In the genomic region with DNA sequence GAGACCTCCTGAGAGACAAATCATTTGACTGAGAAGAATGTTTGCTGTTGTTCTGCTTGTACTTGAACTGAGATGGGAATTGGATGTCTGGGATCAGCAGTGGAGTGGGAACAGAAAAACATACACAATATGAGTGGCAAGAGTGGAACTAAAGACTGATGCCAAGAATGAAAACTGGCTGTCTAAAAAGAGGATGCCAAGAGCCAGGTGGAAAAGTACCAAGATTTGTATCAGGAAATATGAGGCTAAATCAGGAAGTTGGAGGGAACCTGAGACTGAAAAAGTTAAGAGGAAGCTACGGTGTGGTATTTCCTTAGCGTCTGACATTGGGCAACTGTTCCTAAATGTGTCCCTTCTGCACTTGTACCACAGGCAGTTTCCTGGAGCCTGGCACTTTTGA, we compare ENCODE assay signal across 27 cellular contexts.
"Had no signal": no experiment of that assay in that cellular context is flagged by ENCODE, and none has a peak within 500 bp of the region (broad histone marks: within the 10 kb centered on the region; RNA-seq: fewer than 3 reads in every experiment).

No MANE protein-coding gene starts in this region.

- DNase-seq: activated CD4-positive, alpha-beta memory T cell treated with anti-CD3 and anti-CD28 coated beads for 36 hours; activated CD4-positive, alpha-beta T cell treated with anti-CD3 and anti-CD28 coated beads, Interleukin-2, amount 10 ng/mL, durations not matched to agents 7 days and 5 days; activated CD4-positive, CD25-positive, alpha-beta regulatory T cell; activated CD8-positive, alpha-beta memory T cell treated with anti-CD3 and anti-CD28 coated beads for 24 hours; activated gamma-delta T cell treated with Interleukin-2 at 50 U/mL for 16 hours; activated naive CD4-positive, alpha-beta T cell treated with anti-CD3 and anti-CD28 coated beads, Interleukin-2, amount 10 ng/mL, durations not matched to agents 7 days and 5 days; activated naive CD8-positive, alpha-beta T cell treated with anti-CD3 and anti-CD28 coated beads for 36 hours; activated T-cell treated with anti-CD3 and anti-CD28 coated beads, Interleukin-2, amount 50 U/mL, for 4 hours; brain microvascular endothelial cell; cerebellar nuclear complex; Karpas-422; MV-4-11; NCI-H1092 treated with DMSO at 0.1 percent for 48 hours; NCI-H1417 treated with DMSO at 0.1 percent for 48 hours; NCI-H1694; NCI-H2029; NCI-H2107; NCI-H2171 treated with DMSO at 0.1 percent for 48 hours; NCI-H226; NCI-H510A treated with DMSO at 0.1 percent for 48 hours; NCI-H69; SIG-M5; T-helper 1 cell had no signal

- H3K36me3 ChIP-seq: brain microvascular endothelial cell, cardiac muscle cell had no signal

- H3K4me3 ChIP-seq: cardiac muscle cell, K562 had no signal

- H3K27me3 ChIP-seq: brain microvascular endothelial cell, cardiac muscle cell had no signal

- H3K27ac ChIP-seq: brain microvascular endothelial cell, cardiac muscle cell, VCaP had no signal

- ATAC-seq: activated T-cell treated with anti-CD3 and anti-CD28 coated beads, Interleukin-2, amount 50 U/mL, for 4 hours; activated T-helper 17 cell treated with anti-CD3 and anti-CD28 coated beads, Interleukin-2, amount 50 U/mL, for 72 hours; K562 had no signal
